In genomic region chr14:70022771-70023445, GRCh38 we compare ENCODE assay signal across 24 cellular contexts.
A peak's percentile ranks its signal among the peaks of the same experiment; 100 is the strongest.
DNase-seq lines count a peak whose midpoint lies in the region; ATAC-seq and FAIRE-seq lines count a peak whose summit lies in the region.
"Had no signal": no experiment of that assay in that cellular context is flagged by ENCODE, and none has a peak within 500 bp of the region (broad histone marks: within the 10 kb centered on the region; RNA-seq: fewer than 3 reads in every experiment).

No MANE protein-coding gene starts in this region.

- peak; percentile 93 for FAIRE-seq in urothelium cell line (lab: Jason Lieb, UNC)
- FAIRE-seq: A549, D721Med, GM18507 had no signal

- no peak for ATAC-seq in right cardiac atrium
- ATAC-seq in stimulated activated naive CD8-positive, alpha-beta T cell treated with anti-CD3 and anti-CD28 coated beads, Interleukin-15, Interleukin-2, amounts not matched to agents 100 U/mL and 50 U/mL, for 24 hours: no peak
- ATAC-seq in HG02938 (IDR thresholded peaks at IDR 0.05; ENCODE audit: unreplicated experiment): no peak
- ATAC-seq: A549, GM12878 had no signal

- intact Hi-C loops in cardiac septum (cut with DNase I): loop anchor here (10.0 kb wide), 1 partner anchor 438 kb away; no protein-coding TSS in a partner anchor
- intact Hi-C loops in right cardiac atrium (cut with DNase I): no loop called here

- H3K27ac ChIP-seq in right cardiac atrium (ENCODE audit: low read length): no peak overlapping the region
- H3K27ac ChIP-seq: BLaER1 treated with 17β-estradiol and CSF1 and Interleukin-3, amounts not matched to agents 10 nM and 100 nM had no signal

- no peaks in the 10 kb centered on the region for H3K4me1 ChIP-seq in right cardiac atrium (ENCODE audit: control insufficient read depth, insufficient read depth, low read length)
- H3K4me1 ChIP-seq: BE2C had no signal

- no peak overlapping the region for H3K4me3 ChIP-seq in right cardiac atrium (ENCODE audit: low read length)
- H3K4me3 ChIP-seq: A549; BLaER1 treated with 17β-estradiol and CSF1 and Interleukin-3, amounts not matched to agents 10 nM and 100 nM; GM12878 had no signal

- H3K9me3 ChIP-seq in right cardiac atrium (ENCODE audit: control insufficient read depth, low read length): no peaks in the 10 kb centered on the region
- H3K9me3 ChIP-seq: A549; BE2C; BLaER1 treated with 17β-estradiol and CSF1 and Interleukin-3, amounts not matched to agents 10 nM and 100 nM had no signal

- no peaks in the 10 kb centered on the region for H3K27me3 ChIP-seq in right cardiac atrium (ENCODE audit: control insufficient read depth, insufficient read depth)
- H3K27me3 ChIP-seq: BLaER1 treated with 17β-estradiol and CSF1 and Interleukin-3, amounts not matched to agents 10 nM and 100 nM had no signal

- DNase-seq in cardiac septum (ENCODE audit: low spot score) (peak; percentile 57), right cardiac atrium (no peak), NCI-H82 treated with DMSO at 0.1 percent for 48 hours (lab: John Stamatoyannopoulos, UW; ENCODE audit: unreplicated experiment) (peak; percentile 1), urothelium cell line (ENCODE audit: low spot score) (no peak)
- DNase-seq in stimulated activated naive CD8-positive, alpha-beta T cell treated with anti-CD3 and anti-CD28 coated beads, Interleukin-15, Interleukin-2, amounts not matched to agents 100 U/mL and 50 U/mL, for 24 hours: no peak
- DNase-seq: 8988T; ACHN; AML-193; BE2C; CD4-positive, alpha-beta T cell; CD8-positive, alpha-beta memory T cell; DMS 273 treated with DMSO at 0.1 percent for 48 hours; DMS79; EL; GDM1; GOT3; H7; HCEC 1CT had no signal

- WGBS in right cardiac atrium: 90% methylated on average over 15 of the region's 15 CpGs

Comparison
In these comparisons a context has a peak if more than half of its experiments do, and no peak if none do; other contexts are left out.
1. DNase-seq: peak in cardiac septum (single experiment) and NCI-H82 treated with DMSO at 0.1 percent for 48 hours (single experiment); none in right cardiac atrium (0 of 3), urothelium cell line (single experiment) and stimulated activated naive CD8-positive, alpha-beta T cell treated with anti-CD3 and anti-CD28 coated beads, Interleukin-15, Interleukin-2, amounts not matched to agents 100 U/mL and 50 U/mL, for 24 hours (single experiment).